In the genomic region with DNA sequence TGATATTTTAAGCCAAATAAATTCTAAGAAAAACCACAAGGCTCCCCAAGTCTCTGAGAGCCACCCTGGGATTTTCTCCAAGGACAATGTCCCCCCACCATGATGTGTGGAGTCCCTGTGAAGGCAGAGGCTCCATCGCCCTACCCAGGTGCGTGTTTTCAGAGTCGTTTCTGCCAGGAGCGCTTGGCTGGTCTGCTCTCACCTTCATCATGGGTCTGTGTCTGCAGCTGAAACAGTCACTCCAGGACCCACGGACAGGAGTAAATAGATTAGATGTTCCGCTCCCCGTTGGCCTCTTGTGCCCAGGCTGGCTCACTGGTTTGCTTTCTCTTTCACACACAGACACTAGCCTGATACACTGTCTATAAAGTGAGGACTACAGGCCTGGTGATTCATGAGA, we compare ENCODE assay signal across 10 cellular contexts.
DNase-seq lines count a peak whose midpoint lies in the region; ATAC-seq and TF ChIP-seq lines count a peak whose summit lies in the region.
"Had no signal": no experiment of that assay in that cellular context is flagged by ENCODE, and none has a peak within 500 bp of the region (broad histone marks: within the 10 kb centered on the region; RNA-seq: fewer than 3 reads in every experiment).

No MANE protein-coding gene starts in this region.

- no peaks in the 10 kb centered on the region for H3K36me3 ChIP-seq in A673 (ENCODE audit: insufficient read depth, low read length, poor library complexity, severe bottlenecking)

- no peaks in the 10 kb centered on the region for H3K4me1 ChIP-seq in A673 (ENCODE audit: insufficient read depth, low read length, poor library complexity, severe bottlenecking)

- H3K27me3 ChIP-seq in A673 (replicated peaks; ENCODE audit: insufficient read depth, low read depth, low read length, poor library complexity) = peaks cover 11% of the 10 kb centered on the region

- no peak overlapping the region for H3K27ac ChIP-seq in A673 (ENCODE audit: low read depth, low read length, poor library complexity, severe bottlenecking)

- peak; percentile 52 for DNase-seq in activated CD4-positive, CD25-positive, alpha-beta regulatory T cell treated with anti-CD3 and anti-CD28 coated beads, Interleukin-2, amount 50 U/mL, for 72 hours
- peak; percentile 22 to 59 for DNase-seq in activated naive CD4-positive, alpha-beta T cell treated with anti-CD3 and anti-CD28 coated beads, Interleukin-2, amount 50 U/mL, for 72 hours (ENCODE audit: low spot score in 2 of 2)
- peak; percentile 50 for DNase-seq in stimulated activated CD4-positive, alpha-beta T cell treated with anti-CD3 and anti-CD28 coated beads, Interleukin-4, amount 100 ng/mL, for 24 hours
- no peak for DNase-seq in A673 (ENCODE audit: low spot score)
- DNase-seq in HuH-7 (ENCODE audit: low spot score) = no peak
- no peak for DNase-seq in DMS79 (lab: John Stamatoyannopoulos, UW)
- no peak for DNase-seq in GM19238 (ENCODE audit: insufficient read length, low spot score)
- DNase-seq: Calu3, NCI-H748 treated with DMSO at 0.1 percent for 48 hours had no signal

- POLR2A ChIA-PET in A673 (lab: Charles Lee; ENCODE audit: low non-redundant PET) = no interaction called here

- no peak for TF ChIP-seq CTCF in A673 (conservative IDR thresholded peaks at IDR 0.05; ENCODE audit: low read depth, low read length)

- no peak overlapping the region for H3K4me3 ChIP-seq in A673 (ENCODE audit: low read depth, low read length, poor library complexity, severe bottlenecking)

- no TSS peak for BruUV-seq in A673 (replicated peaks; lab: Mats Ljungman, UMichigan)

- H3K36me3 Mint-ChIP-seq in activated naive CD4-positive, alpha-beta T cell treated with anti-CD3 and anti-CD28 coated beads, Interleukin-2, amount 50 U/mL, for 72 hours = peaks cover 60 to 84% of the 10 kb centered on the region in 2 donors

- peak; percentile 68 for ATAC-seq in GM18867 (IDR thresholded peaks at IDR 0.05; ENCODE audit: unreplicated experiment)
- peak; percentile 79 to 88 for ATAC-seq in activated naive CD4-positive, alpha-beta T cell treated with anti-CD3 and anti-CD28 coated beads, Interleukin-2, amount 50 U/mL, for 72 hours

- H3K9me3 Mint-ChIP-seq in activated naive CD4-positive, alpha-beta T cell treated with anti-CD3 and anti-CD28 coated beads, Interleukin-2, amount 50 U/mL, for 72 hours = peaks cover 12 to 31% of the 10 kb centered on the region in 2 donors

- peak overlapping the region; percentile 88 to 90 for H3K27ac Mint-ChIP-seq in activated naive CD4-positive, alpha-beta T cell treated with anti-CD3 and anti-CD28 coated beads, Interleukin-2, amount 50 U/mL, for 72 hours

- intact Hi-C loops in A673 (cut with micrococcal nuclease; ENCODE audit: unreplicated experiment) = no loop called here

- CTCF ChIA-PET in A673 (lab: Charles Lee) = no interaction called here

- no peaks in the 10 kb centered on the region for H3K9me3 ChIP-seq in A673 (ENCODE audit: low read depth, low read length, poor library complexity, severe bottlenecking)

Comparison
In these comparisons a context has a peak if more than half of its experiments do, and no peak if none do; other contexts are left out.
1. DNase-seq: peak in activated CD4-positive, CD25-positive, alpha-beta regulatory T cell treated with anti-CD3 and anti-CD28 coated beads, Interleukin-2, amount 50 U/mL, for 72 hours (single experiment), activated naive CD4-positive, alpha-beta T cell treated with anti-CD3 and anti-CD28 coated beads, Interleukin-2, amount 50 U/mL, for 72 hours (2 of 2) and stimulated activated CD4-positive, alpha-beta T cell treated with anti-CD3 and anti-CD28 coated beads, Interleukin-4, amount 100 ng/mL, for 24 hours (single experiment); none in A673 (single experiment), HuH-7 (single experiment), DMS79 (single experiment) and GM19238 (single experiment).